ENCODE assay signal across 8 cellular contexts in genomic region chr4:150010525-150011126, GRCh38.
DNase-seq lines count a peak whose midpoint lies in the region; ATAC-seq and TF ChIP-seq lines count a peak whose summit lies in the region.

No MANE protein-coding gene starts in this region.

- H3K4me1 ChIP-seq in ascending aorta (peaks cover 4 to 19% of the 10 kb centered on the region in 2 donors), tibial artery (peaks cover 0 to 35% (median 13%) of the 10 kb centered on the region in 4 donors)

- H3K9me3 ChIP-seq in ascending aorta (no peaks in the 10 kb centered on the region), tibial artery (no peaks in the 10 kb centered on the region)

- DNase-seq in GM06990 (ENCODE audit: extremely low read depth, insufficient read length) (no peak), HEK293T (ENCODE audit: extremely low spot score) (peak; percentile 56), NCI-H2029 treated with DMSO at 0.1 percent for 48 hours (lab: John Stamatoyannopoulos, UW) (peak; percentile 41), ascending aorta (ENCODE audit: low spot score in 2 of 2) (peak in 1 of 2 donors; percentile 68), iPS-NIHi11 (ENCODE audit: low spot score) (peak; percentile 59), tibial artery (peak in 1 of 2 donors; percentile 36)

- H3K27ac ChIP-seq in ascending aorta (no peak overlapping the region), tibial artery (no peak overlapping the region)

- H3K36me3 ChIP-seq in GM06990 (ENCODE audit: control insufficient read depth, insufficient read depth, low read length) (no peaks in the 10 kb centered on the region), ascending aorta (no peaks in the 10 kb centered on the region), tibial artery (no peaks in the 10 kb centered on the region)

- ATAC-seq in GM21825 (IDR thresholded peaks at IDR 0.05; ENCODE audit: unreplicated experiment) (no peak), HG02588 (IDR thresholded peaks at IDR 0.05; ENCODE audit: unreplicated experiment) (no peak)

- intact Hi-C loops in ascending aorta (cut with DNase I) (loop anchor here (1.0 to 5.0 kb wide), 4 partner anchors 68 to 233 kb away; partner anchors contain the start of gene DCLK2), tibial artery (cut with DNase I; ENCODE audit: low total_unique reads) (no loop called here)

- H3K4me3 ChIP-seq in GM06990 (replicated peaks; ENCODE audit: low read depth, low read length), result no peak overlapping the region
- H3K4me3 ChIP-seq in ascending aorta, result no peak overlapping the region
- no peak overlapping the region for H3K4me3 ChIP-seq in tibial artery

- POLR2A ChIA-PET in HEK293T (lab: Yijun Ruan, JAX), result no interaction called here

- CTCF ChIA-PET in HEK293T (lab: Yijun Ruan, JAX), result interaction anchor here (0.7 to 5.4 kb wide), 4 partner anchors 23 to 232 kb away, joined by 3 to 27 read pairs (median 9); no protein-coding TSS in a partner anchor

- H3K27me3 ChIP-seq in GM06990 (replicated peaks; ENCODE audit: control insufficient read depth, insufficient read depth, low read length) (no peaks in the 10 kb centered on the region; the same call in none of the 2 replicates), ascending aorta (no peaks in the 10 kb centered on the region), tibial artery (no peaks in the 10 kb centered on the region)

- TF ChIP-seq CTCF in GM06990 (IDR thresholded peaks at IDR 0.05; ENCODE audit: insufficient read depth, low read length, poor library complexity, severe bottlenecking) (peak; percentile 47), ascending aorta (IDR thresholded peaks at IDR 0.05) (peak; percentile 39 to 59 (median 54)), tibial artery (IDR thresholded peaks at IDR 0.05) (peak; percentile 49 to 61)

TF ChIP-seq in HEK293T, 16 proteins besides CTCF, POLR2A, EP300 and RAD21:
- TF ChIP-seq NFRKB (IDR thresholded peaks at IDR 0.05), result no peak
- TF ChIP-seq SP1 (IDR thresholded peaks at IDR 0.05), result no peak
- no peak for TF ChIP-seq FOXM1 (IDR thresholded peaks at IDR 0.05; ENCODE audit: borderline replicate concordance)
- TF ChIP-seq ELF4 (IDR thresholded peaks at IDR 0.05), result no peak
- no peak for TF ChIP-seq L3MBTL2 (conservative IDR thresholded peaks at IDR 0.05)
TF ChIP-seq in HEK293T: peak in this region for 0.
